In the genomic region with DNA sequence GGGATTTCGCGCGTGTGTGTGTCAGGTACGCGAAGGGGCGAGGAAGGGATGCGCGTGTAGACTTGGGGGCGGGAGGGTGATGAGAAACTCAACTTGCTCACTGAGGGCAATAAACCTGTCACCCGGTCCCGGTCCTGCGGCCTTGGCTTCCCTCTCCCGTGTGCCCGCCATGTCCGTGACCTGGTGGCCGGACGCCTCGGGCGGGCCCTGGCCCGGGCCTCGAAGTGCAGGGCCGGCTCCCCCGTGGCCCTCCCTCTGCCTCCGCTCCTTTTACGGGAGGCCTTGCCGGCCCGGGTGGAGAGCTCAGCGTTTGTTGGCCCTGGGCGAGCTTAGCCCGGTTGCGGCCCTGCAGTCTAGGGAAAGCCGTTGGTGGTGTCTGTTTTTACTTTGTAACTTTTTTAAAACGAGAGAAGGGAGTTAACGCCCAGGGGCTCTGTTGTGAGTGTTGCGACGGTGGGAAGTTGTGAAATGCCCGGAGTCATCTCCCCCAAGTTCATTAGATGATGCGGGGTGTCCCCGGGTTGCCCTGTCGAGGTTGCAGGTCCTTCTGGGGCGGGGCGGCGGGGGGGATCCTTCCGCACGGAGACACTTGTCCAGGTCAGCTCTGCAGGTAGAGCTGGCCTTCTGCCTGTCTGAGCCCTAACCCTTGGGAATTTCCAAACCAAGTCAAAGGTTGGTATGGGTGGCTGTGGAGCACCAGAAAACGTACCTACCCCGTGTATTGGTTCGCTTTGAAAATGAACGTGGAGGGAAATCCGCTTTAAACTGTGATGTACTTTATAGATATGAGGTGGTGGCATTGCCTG, we compare ENCODE assay signal across 8 cellular contexts. TPM values are rescaled to one million over a fixed set of nuclear protein-coding genes. Genes with fewer than 3 reads are reported as not detected.
A peak's percentile ranks its signal among the peaks of the same experiment; 100 is the strongest.
DNase-seq lines count a peak whose midpoint lies in the region; ATAC-seq and TF ChIP-seq lines count a peak whose summit lies in the region.

No MANE protein-coding gene starts in this region.

- no peaks in the 10 kb centered on the region for H3K27me3 Mint-ChIP-seq in activated CD4-positive, alpha-beta T cell treated with anti-CD3 and anti-CD28 coated beads for 36 hours

- TF ChIP-seq CTCF in colonic mucosa (IDR thresholded peaks at IDR 0.05): no peak
- TF ChIP-seq CTCF in left lung (IDR thresholded peaks at IDR 0.05): no peak

- DNase-seq in DMS53 treated with DMSO at 0.1 percent for 48 hours (lab: John Stamatoyannopoulos, UW; ENCODE audit: unreplicated experiment) (peak; percentile 65), LHCN-M2 (ENCODE audit: low read depth) (peak; percentile 31), colonic mucosa (peak; percentile 72), left lung (peak; percentile 68 to 88), superior temporal gyrus (ENCODE audit: extremely low spot score) (no peak)
- DNase-seq in activated CD4-positive, alpha-beta T cell treated with anti-CD3 and anti-CD28 coated beads for 36 hours: peak; percentile 68
- DNase-seq in stimulated activated CD8-positive, alpha-beta memory T cell treated with anti-CD3 and anti-CD28 coated beads, Interleukin-12 subunit alpha, Interleukin-12 subunit beta, amount 100 ng/mL, for 4 hours (ENCODE audit: low read depth): peak; percentile 25

- peaks cover 28% of the 10 kb centered on the region for H3K36me3 Mint-ChIP-seq in activated CD4-positive, alpha-beta T cell treated with anti-CD3 and anti-CD28 coated beads for 36 hours (ENCODE audit: low read depth)

- intact Hi-C loops in activated CD4-positive, alpha-beta T cell treated with anti-CD3 and anti-CD28 coated beads for 36 hours (cut with DNase I, micrococcal nuclease): loop anchor here (1.0 to 5.0 kb wide), 10 partner anchors 46 to 1844 kb away; partner anchors contain the start of genes METTL4 (in 1 of the 2), MYL12A (in 1 of the 2), MYL12B (in 1 of the 2) and NDC80 (in 1 of the 2)
- intact Hi-C loops in colonic mucosa (cut with DNase I): loop anchor here (5.0 kb wide), 1 partner anchor 84 kb away; the partner anchor contains the start of genes METTL4 and NDC80
- intact Hi-C loops in left lung (cut with DNase I): no loop called here

- no peaks in the 10 kb centered on the region for H3K9me3 Mint-ChIP-seq in activated CD4-positive, alpha-beta T cell treated with anti-CD3 and anti-CD28 coated beads for 36 hours (ENCODE audit: low read depth)

- H3K4me1 Mint-ChIP-seq in activated CD4-positive, alpha-beta T cell treated with anti-CD3 and anti-CD28 coated beads for 36 hours: peaks cover 34% of the 10 kb centered on the region

- H3K4me1 ChIP-seq in colonic mucosa: peaks cover 13% of the 10 kb centered on the region
- H3K4me1 ChIP-seq in left lung: peaks cover 12 to 60% of the 10 kb centered on the region in 2 donors

- POLR2A ChIA-PET in activated CD4-positive, alpha-beta T cell treated with anti-CD3 and anti-CD28 coated beads for 36 hours (lab: Charles Lee): interaction anchor here (0.7 to 1.7 kb wide), 7 partner anchors 16 to 357 kb away, joined by 3 to 8 read pairs (median 4); partner anchors contain the start of genes LPIN2, METTL4 and NDC80

- H3K9me3 ChIP-seq in colonic mucosa (no peaks in the 10 kb centered on the region), left lung (no peaks in the 10 kb centered on the region)

- peak overlapping the region; percentile 96 for H3K27ac Mint-ChIP-seq in activated CD4-positive, alpha-beta T cell treated with anti-CD3 and anti-CD28 coated beads for 36 hours

- H3K4me3 ChIP-seq in colonic mucosa (peak overlapping the region; percentile 86), left lung (peak overlapping the region; percentile 67 to 96)

- no peaks in the 10 kb centered on the region for H3K27me3 ChIP-seq in colonic mucosa
- no peaks in the 10 kb centered on the region for H3K27me3 ChIP-seq in left lung

- peak overlapping the region; percentile 95 for H3K4me3 Mint-ChIP-seq in activated CD4-positive, alpha-beta T cell treated with anti-CD3 and anti-CD28 coated beads for 36 hours

- ATAC-seq in GM21619 (IDR thresholded peaks at IDR 0.05; ENCODE audit: unreplicated experiment) (peak; percentile 4), left lung (peak; percentile 54)
- peak; percentile 7 for ATAC-seq in activated CD4-positive, alpha-beta T cell treated with anti-CD3 and anti-CD28 coated beads for 36 hours

- CTCF ChIA-PET in activated CD4-positive, alpha-beta T cell treated with anti-CD3 and anti-CD28 coated beads for 36 hours (lab: Charles Lee): interaction anchor here (0.6 to 1.6 kb wide), 6 partner anchors 8 to 85 kb away, joined by 3 to 5 read pairs (median 3); partner anchors contain the start of genes METTL4 and NDC80

- peak overlapping the region; percentile 95 to 99 for H3K9ac ChIP-seq in colonic mucosa (ENCODE audit: low read depth in 2 of 2, low read length in 2 of 2)

- H3K36me3 ChIP-seq in colonic mucosa: no peaks in the 10 kb centered on the region
- H3K36me3 ChIP-seq in left lung: no peaks in the 10 kb centered on the region

- peak overlapping the region; percentile 97 for H3K27ac ChIP-seq in colonic mucosa
- peak overlapping the region; percentile 96 to 99 for H3K27ac ChIP-seq in left lung

RNA-seq across cellular contexts. Expression of gene SMCHD1, which starts 0.9 kb away (rescaled TPM):
- total RNA-seq in LHCN-M2 (2014; rRNA removed) (39.7 and 48.0 TPM in 2 replicates), colonic mucosa (10 to 100 TPM; 36.5 to 43.3 TPM), left lung (10 to 100 TPM; 42.3 to 73.0 TPM)
- 5.8 TPM for polyA plus RNA-seq in LHCN-M2 (2012)
- 100 to 1,000 TPM in 1 of 2 experiments, 10 to 100 TPM in 1; 89.5 to 121 TPM for total RNA-seq in activated CD4-positive, alpha-beta T cell treated with anti-CD3 and anti-CD28 coated beads for 36 hours

Comparison
In these comparisons a context has a peak if more than half of its experiments do, and no peak if none do; other contexts are left out.
1. ATAC-seq: peak in every context shown above with its lines; median percentile 54 in left lung; 7 in activated CD4-positive, alpha-beta T cell treated with anti-CD3 and anti-CD28 coated beads for 36 hours; 4 in GM21619.
2. intact Hi-C loops: an anchor here in activated CD4-positive, alpha-beta T cell treated with anti-CD3 and anti-CD28 coated beads for 36 hours (1.0 to 5.0 kb wide) and colonic mucosa (5.0 kb wide); none called in left lung.